Comparison of ENCODE assay signal across 1 cellular context in the genomic region with DNA sequence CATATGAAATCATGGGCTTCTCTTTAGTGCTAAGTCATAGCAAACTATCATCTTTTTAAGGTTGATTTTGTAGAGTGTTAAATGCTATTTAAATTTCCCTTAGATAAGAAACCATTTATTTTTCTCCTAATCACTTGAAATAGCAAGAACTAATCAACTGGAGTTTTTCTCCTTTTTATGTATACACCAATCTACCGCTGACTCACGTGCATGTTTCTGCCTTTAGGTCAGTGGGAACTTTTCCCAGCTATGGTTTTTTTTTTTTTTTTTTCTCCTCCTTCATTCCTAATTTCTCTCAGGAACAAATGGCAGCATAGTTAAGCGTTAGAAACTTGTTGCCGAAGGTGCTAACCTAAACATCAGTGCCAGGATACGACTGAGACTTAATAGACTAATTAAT.
TF ChIP-seq lines count a peak whose summit lies in the region.

No MANE protein-coding gene starts in this region.

TF ChIP-seq in SK-N-SH treated with all-trans-retinoic acid at 6 μM for 48 hours, 23 proteins besides CTCF, POLR2A, EP300 and RAD21 (continued from another document):
- no peak for TF ChIP-seq CREB5 (CRISPR knock-in tag; IDR thresholded peaks at IDR 0.05; ENCODE audit: low read depth)
- TF ChIP-seq, protein P1, sequence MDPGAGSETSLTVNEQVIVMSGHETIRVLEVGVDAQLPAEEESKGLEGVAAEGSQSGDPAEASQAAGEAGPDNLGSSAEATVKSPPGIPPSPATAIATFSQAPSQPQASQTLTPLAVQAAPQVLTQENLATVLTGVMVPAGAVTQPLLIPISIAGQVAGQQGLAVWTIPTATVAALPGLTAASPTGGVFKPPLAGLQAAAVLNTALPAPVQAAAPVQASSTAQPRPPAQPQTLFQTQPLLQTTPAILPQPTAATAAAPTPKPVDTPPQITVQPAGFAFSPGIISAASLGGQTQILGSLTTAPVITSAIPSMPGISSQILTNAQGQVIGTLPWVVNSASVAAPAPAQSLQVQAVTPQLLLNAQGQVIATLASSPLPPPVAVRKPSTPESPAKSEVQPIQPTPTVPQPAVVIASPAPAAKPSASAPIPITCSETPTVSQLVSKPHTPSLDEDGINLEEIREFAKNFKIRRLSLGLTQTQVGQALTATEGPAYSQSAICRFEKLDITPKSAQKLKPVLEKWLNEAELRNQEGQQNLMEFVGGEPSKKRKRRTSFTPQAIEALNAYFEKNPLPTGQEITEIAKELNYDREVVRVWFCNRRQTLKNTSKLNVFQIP (CRISPR knock-in tag; IDR thresholded peaks at IDR 0.05; ENCODE audit: borderline replicate concordance, low read depth), result no peak
- TF ChIP-seq ZFP30 (CRISPR knock-in tag; IDR thresholded peaks at IDR 0.05), result no peak
- no peak for TF ChIP-seq SNAI2 (CRISPR knock-in tag; IDR thresholded peaks at IDR 0.05)
- no peak for TF ChIP-seq PPARA (CRISPR knock-in tag; IDR thresholded peaks at IDR 0.05; ENCODE audit: borderline replicate concordance)
- TF ChIP-seq RARB (CRISPR knock-in tag; IDR thresholded peaks at IDR 0.05), result no peak
- no peak for TF ChIP-seq ZC3H10 (CRISPR knock-in tag; IDR thresholded peaks at IDR 0.05)
- no peak for TF ChIP-seq PATZ1 (CRISPR knock-in tag; IDR thresholded peaks at IDR 0.05; ENCODE audit: borderline replicate concordance)
- TF ChIP-seq ZNF8 (CRISPR knock-in tag; IDR thresholded peaks at IDR 0.05), result no peak
- TF ChIP-seq ISL1 (CRISPR knock-in tag; IDR thresholded peaks at IDR 0.05), result no peak
- TF ChIP-seq BACH2 (CRISPR knock-in tag; IDR thresholded peaks at IDR 0.05; ENCODE audit: borderline replicate concordance), result no peak
